Comparison of ENCODE assay signal across 8 cellular contexts in the genomic region with DNA sequence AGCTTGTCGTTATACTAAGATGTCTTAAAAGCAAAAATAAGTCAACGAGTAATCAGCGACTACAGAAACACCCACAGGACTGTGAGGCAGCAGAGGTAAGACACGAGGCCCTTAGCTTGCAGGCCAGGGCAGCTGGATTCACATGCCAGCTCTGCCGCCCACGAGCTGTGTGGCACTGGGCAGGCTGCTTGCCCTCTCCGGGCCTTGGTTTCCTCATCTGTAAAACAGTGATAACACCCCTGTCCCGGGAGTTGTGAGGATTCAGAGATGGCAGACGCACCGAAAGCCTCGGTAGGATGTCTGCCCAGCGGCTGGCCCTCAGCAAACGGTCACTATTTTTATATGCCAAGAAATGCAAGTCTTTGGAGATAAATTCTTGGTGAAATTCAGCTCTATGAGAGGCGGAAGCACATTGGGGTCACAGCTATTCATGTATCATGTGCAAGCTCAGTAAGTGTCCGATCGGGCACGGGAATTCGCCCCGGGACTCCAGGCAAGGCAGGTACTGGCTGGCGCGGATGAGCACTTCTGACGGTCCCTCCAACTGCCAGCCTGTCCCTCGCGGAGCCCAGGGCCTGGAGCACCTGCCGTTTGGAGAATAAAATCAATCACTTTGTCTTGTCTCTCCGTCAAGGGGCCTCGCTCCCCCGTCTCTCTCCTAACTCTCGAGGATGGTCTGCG. TPM values are rescaled to one million over a fixed set of nuclear protein-coding genes. Genes with fewer than 3 reads are reported as not detected.
DNase-seq lines count a peak whose midpoint lies in the region; ATAC-seq and TF ChIP-seq lines count a peak whose summit lies in the region.

No MANE protein-coding gene starts in this region.

- H3K27ac Mint-ChIP-seq in Caco-2 (ENCODE audit: unreplicated experiment) (no peak overlapping the region), endodermal cell (no peak overlapping the region)

- TF ChIP-seq EP300 in neural cell (conservative IDR thresholded peaks at IDR 0.05; ENCODE audit: poor library complexity, severe bottlenecking), result no peak

- H3K27me3 ChIP-seq in Caco-2 (replicated peaks; ENCODE audit: control insufficient read depth, insufficient read depth, low read length) (no peaks in the 10 kb centered on the region), endodermal cell (ENCODE audit: control insufficient read depth, insufficient read depth, low read length, poor library complexity, severe bottlenecking) (peaks cover 20% of the 10 kb centered on the region), neural cell (ENCODE audit: insufficient read depth, low read depth, low read length) (peaks cover 18% of the 10 kb centered on the region)

- no TSS peak for BruUV-seq in Caco-2 (replicated peaks; lab: Mats Ljungman, UMichigan)

- POLR2A ChIA-PET in Caco-2 (lab: Charles Lee), result no interaction called here

- peaks cover 14% of the 10 kb centered on the region; the same call in 1 of the 2 replicates for H3K4me1 ChIP-seq in Caco-2
- peaks cover 17% of the 10 kb centered on the region for H3K4me1 ChIP-seq in endodermal cell (ENCODE audit: control insufficient read depth, insufficient read depth, low read length)

- H3K4me2 ChIP-seq in neural cell (ENCODE audit: low read length), result no peak overlapping the region

- H3K9me3 Mint-ChIP-seq in Caco-2 (ENCODE audit: unreplicated experiment) (no peaks in the 10 kb centered on the region), endodermal cell (no peaks in the 10 kb centered on the region)

- intact Hi-C loops in Caco-2 (cut with micrococcal nuclease; ENCODE audit: unreplicated experiment), result no loop called here

- H3K9ac ChIP-seq in endodermal cell (ENCODE audit: extremely low read depth, low read length, poor library complexity, severe bottlenecking), result peak overlapping the region; percentile 30
- peak overlapping the region; percentile 5 for H3K9ac ChIP-seq in neural cell (ENCODE audit: low read length)

- H3K27ac ChIP-seq in endodermal cell (ENCODE audit: low read depth, low read length) (no peak overlapping the region), neural cell (ENCODE audit: low read length) (no peak overlapping the region)

- ATAC-seq in GM18873 (IDR thresholded peaks at IDR 0.05; ENCODE audit: low FRiP score, unreplicated experiment) (no peak), GM21737 (IDR thresholded peaks at IDR 0.05; ENCODE audit: unreplicated experiment) (no peak)

- no peak overlapping the region for H2AFZ ChIP-seq in neural cell (ENCODE audit: low read depth, low read length)

- H3K4me3 Mint-ChIP-seq in Caco-2 (ENCODE audit: unreplicated experiment), result peak overlapping the region; percentile 72
- H3K4me3 Mint-ChIP-seq in endodermal cell, result peak overlapping the region; percentile 66

- H3K36me3 Mint-ChIP-seq in Caco-2 (ENCODE audit: insufficient read depth, unreplicated experiment) (peaks cover 10% of the 10 kb centered on the region), endodermal cell (ENCODE audit: low read depth) (no peaks in the 10 kb centered on the region)

- H3K4me1 Mint-ChIP-seq in Caco-2 (ENCODE audit: low read depth, unreplicated experiment) (peaks cover 19% of the 10 kb centered on the region), endodermal cell (peaks cover 37% of the 10 kb centered on the region)

- peak overlapping the region; percentile 64 for H3K4me3 ChIP-seq in Caco-2 (ENCODE audit: low read depth, low read length)
- peak overlapping the region; percentile 81 for H3K4me3 ChIP-seq in endodermal cell (ENCODE audit: low read length)
- H3K4me3 ChIP-seq in neural cell (ENCODE audit: low read length), result peak overlapping the region; percentile 53

- CTCF ChIA-PET in Caco-2 (lab: Charles Lee), result interaction anchor here (0.6 kb wide), 1 partner anchor 927 kb away, joined by 3 read pairs; no protein-coding TSS in a partner anchor

- no peaks in the 10 kb centered on the region for H3K9me2 ChIP-seq in neural cell (ENCODE audit: insufficient read depth, low read length)

- H3F3A ChIP-seq in neural cell (ENCODE audit: insufficient read depth, low read length, poor library complexity, severe bottlenecking), result no peaks in the 10 kb centered on the region

- H3K79me2 ChIP-seq in neural cell (replicated peaks; ENCODE audit: insufficient read depth, low read length), result no peaks in the 10 kb centered on the region

- WGBS in endodermal cell (ENCODE audit: insufficient coverage in 1 of 2, insufficient read length in 1 of 2), 2 experiments, result 48 to 52% methylated on average over 27 to 30 of the region's 30 CpGs

- no peaks in the 10 kb centered on the region for H4K20me1 ChIP-seq in neural cell (ENCODE audit: insufficient read depth)

- no peak for TF ChIP-seq CTCF in Caco-2 (IDR thresholded peaks at IDR 0.05; ENCODE audit: insufficient read depth in 1 of 2, low read depth in 1 of 2, low read length in 1 of 2, severe bottlenecking in 1 of 2, unreplicated experiment in 1 of 2)
- no peak for TF ChIP-seq CTCF in endodermal cell (conservative IDR thresholded peaks at IDR 0.05)
- TF ChIP-seq CTCF in neural cell (IDR thresholded peaks at IDR 0.05; ENCODE audit: poor library complexity, severe bottlenecking), result no peak

- H3K36me3 ChIP-seq in Caco-2 (ENCODE audit: control insufficient read depth, insufficient read depth, low read length) (no peaks in the 10 kb centered on the region), endodermal cell (ENCODE audit: control insufficient read depth, insufficient read depth, low read length) (no peaks in the 10 kb centered on the region), neural cell (ENCODE audit: insufficient read depth, low read length) (no peaks in the 10 kb centered on the region)

- H3K9me3 ChIP-seq in Caco-2 (no peaks in the 10 kb centered on the region), endodermal cell (ENCODE audit: control insufficient read depth, low read length) (no peaks in the 10 kb centered on the region), neural cell (ENCODE audit: low read length) (no peaks in the 10 kb centered on the region)

- no peaks in the 10 kb centered on the region for H3K27me3 Mint-ChIP-seq in Caco-2 (ENCODE audit: insufficient read depth, unreplicated experiment)
- peaks cover 18% of the 10 kb centered on the region for H3K27me3 Mint-ChIP-seq in endodermal cell (ENCODE audit: insufficient read depth)

- TF ChIP-seq RAD21 in neural cell (conservative IDR thresholded peaks at IDR 0.05), result no peak

- DNase-seq in Caco-2 (no peak), NCI-H2227 treated with DMSO at 0.1 percent for 48 hours (lab: John Stamatoyannopoulos, UW) (peak; percentile 3), endodermal cell (peak; percentile 71), amniotic stem cell (lab: John Stamatoyannopoulos, UW) (no peak), globus pallidus (ENCODE audit: low spot score) (no peak)

TF ChIP-seq in neural cell, 6 proteins besides CTCF, POLR2A, EP300 and RAD21:
- TF ChIP-seq, protein P1, sequence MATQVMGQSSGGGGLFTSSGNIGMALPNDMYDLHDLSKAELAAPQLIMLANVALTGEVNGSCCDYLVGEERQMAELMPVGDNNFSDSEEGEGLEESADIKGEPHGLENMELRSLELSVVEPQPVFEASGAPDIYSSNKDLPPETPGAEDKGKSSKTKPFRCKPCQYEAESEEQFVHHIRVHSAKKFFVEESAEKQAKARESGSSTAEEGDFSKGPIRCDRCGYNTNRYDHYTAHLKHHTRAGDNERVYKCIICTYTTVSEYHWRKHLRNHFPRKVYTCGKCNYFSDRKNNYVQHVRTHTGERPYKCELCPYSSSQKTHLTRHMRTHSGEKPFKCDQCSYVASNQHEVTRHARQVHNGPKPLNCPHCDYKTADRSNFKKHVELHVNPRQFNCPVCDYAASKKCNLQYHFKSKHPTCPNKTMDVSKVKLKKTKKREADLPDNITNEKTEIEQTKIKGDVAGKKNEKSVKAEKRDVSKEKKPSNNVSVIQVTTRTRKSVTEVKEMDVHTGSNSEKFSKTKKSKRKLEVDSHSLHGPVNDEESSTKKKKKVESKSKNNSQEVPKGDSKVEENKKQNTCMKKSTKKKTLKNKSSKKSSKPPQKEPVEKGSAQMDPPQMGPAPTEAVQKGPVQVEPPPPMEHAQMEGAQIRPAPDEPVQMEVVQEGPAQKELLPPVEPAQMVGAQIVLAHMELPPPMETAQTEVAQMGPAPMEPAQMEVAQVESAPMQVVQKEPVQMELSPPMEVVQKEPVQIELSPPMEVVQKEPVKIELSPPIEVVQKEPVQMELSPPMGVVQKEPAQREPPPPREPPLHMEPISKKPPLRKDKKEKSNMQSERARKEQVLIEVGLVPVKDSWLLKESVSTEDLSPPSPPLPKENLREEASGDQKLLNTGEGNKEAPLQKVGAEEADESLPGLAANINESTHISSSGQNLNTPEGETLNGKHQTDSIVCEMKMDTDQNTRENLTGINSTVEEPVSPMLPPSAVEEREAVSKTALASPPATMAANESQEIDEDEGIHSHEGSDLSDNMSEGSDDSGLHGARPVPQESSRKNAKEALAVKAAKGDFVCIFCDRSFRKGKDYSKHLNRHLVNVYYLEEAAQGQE (IDR thresholded peaks at IDR 0.05; ENCODE audit: borderline replicate concordance), result no peak
- no peak for TF ChIP-seq TAF1 (IDR thresholded peaks at IDR 0.05; ENCODE audit: low read depth)
- no peak for TF ChIP-seq MXI1 (conservative IDR thresholded peaks at IDR 0.05; ENCODE audit: poor library complexity, severe bottlenecking)
- TF ChIP-seq EZH2 (IDR thresholded peaks at IDR 0.05; ENCODE audit: borderline replicate concordance, insufficient read depth, low read length, poor library complexity, severe bottlenecking), result no peak
- no peak for TF ChIP-seq SMC3 (conservative IDR thresholded peaks at IDR 0.05; ENCODE audit: poor library complexity)
- no peak for TF ChIP-seq POLR2AphosphoS5 (IDR thresholded peaks at IDR 0.05)

RNA-seq across cellular contexts. Expression of a gene that starts 1.1 kb away (rescaled TPM):
- total RNA-seq in Caco-2 (2022), result 12.6 and 13.5 TPM in 2 replicates
- total RNA-seq in endodermal cell, result 10 to 100 TPM; 26.3 to 28.7 TPM
- 8.9 TPM for polyA plus RNA-seq in endodermal cell (2013, experiment 1 of 2)
- polyA plus RNA-seq in endodermal cell (2013, experiment 2 of 2), result 7.2 TPM
- polyA plus RNA-seq in neural cell, result 0.88 and 1.5 TPM in 2 replicates
- polyA minus RNA-seq in neural cell, result 2.9 and 5.4 TPM in 2 replicates

RNA-seq across cellular contexts. Expression of a gene that starts 57.5 kb away (rescaled TPM):
- total RNA-seq in Caco-2 (2022), result 21.4 and 23.3 TPM in 2 replicates
- total RNA-seq in endodermal cell, result 10 to 100 TPM; 17.3 to 23.1 TPM
- 14.0 TPM for polyA plus RNA-seq in endodermal cell (2013, experiment 1 of 2)
- 14.4 TPM for polyA plus RNA-seq in endodermal cell (2013, experiment 2 of 2)
- polyA plus RNA-seq in neural cell, result 6.4 and 8.0 TPM in 2 replicates
- 39.9 and 44.6 TPM in 2 replicates for polyA minus RNA-seq in neural cell

Comparison
In these comparisons a context has a peak if more than half of its experiments do, and no peak if none do; other contexts are left out.
1. DNase-seq: peak in NCI-H2227 treated with DMSO at 0.1 percent for 48 hours (single experiment) and endodermal cell (single experiment); none in Caco-2 (0 of 2), amniotic stem cell (single experiment) and globus pallidus (single experiment).
2. Peak in every context shown above with its lines, with median percentiles within 50 percentile points of each other: H3K4me3 ChIP-seq.